Comparison of ENCODE assay signal across 8 cellular contexts in the genomic region with DNA sequence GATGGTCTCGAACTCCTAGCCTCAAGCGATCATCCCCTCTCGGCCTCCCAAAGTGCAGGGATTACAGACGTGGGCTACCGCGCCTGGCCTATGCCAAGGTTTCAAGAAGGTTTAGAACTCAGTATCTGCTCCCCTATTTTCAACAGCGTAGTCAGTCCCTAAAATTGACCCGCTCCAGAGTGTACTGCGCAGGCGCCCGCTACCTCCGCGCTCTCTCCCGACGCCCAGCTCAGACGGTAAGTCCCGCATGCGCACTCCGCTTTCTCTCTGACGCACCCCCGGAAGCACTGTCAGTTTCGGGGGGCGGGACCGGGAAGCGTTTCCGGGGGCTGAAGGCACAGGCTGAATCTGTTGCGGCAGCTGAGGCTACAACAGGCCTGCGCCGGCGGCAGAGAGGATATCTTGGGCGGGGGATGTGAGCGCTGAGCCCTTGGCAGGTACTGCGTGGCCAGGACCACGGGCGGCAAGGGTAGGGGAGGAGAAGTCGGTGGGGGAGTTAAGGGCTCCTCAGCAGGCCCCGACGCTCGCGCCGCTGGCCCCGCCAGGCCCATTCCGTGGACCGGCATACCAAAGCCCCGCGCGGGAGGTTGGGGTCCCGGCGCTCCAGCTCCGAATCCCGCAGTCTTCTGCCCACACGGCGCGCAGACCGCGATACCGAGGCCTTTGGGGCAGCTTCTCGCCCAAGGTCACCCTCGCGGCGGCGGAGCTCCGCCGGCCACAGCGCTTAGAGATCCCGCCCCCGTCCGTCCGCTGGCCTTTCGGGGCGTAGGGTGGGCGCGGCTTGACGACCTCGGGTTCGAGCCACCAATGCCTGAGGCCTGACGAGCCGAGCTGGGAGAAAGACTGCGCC. TPM values are rescaled to one million over a fixed set of nuclear protein-coding genes. Genes with fewer than 3 reads are reported as not detected.
DNase-seq lines count a peak whose midpoint lies in the region; ATAC-seq and TF ChIP-seq lines count a peak whose summit lies in the region.

ZBTB43 (plus strand) TSS at position 345 of the 850 bp plus-strand sequence. CDS start 27,470 bp downstream, outside the sequence.

- TF ChIP-seq POLR2A in Raji (IDR thresholded peaks at IDR 0.05; ENCODE audit: insufficient read depth, low read depth, low read length): peak; percentile 80

- POLR2A ChIA-PET in naive thymus-derived CD8-positive, alpha-beta T cell (lab: Charles Lee): interaction anchor here (0.6 to 1.6 kb wide), 6 partner anchors 12 to 100 kb away, joined by 3 to 7 read pairs (median 3); no protein-coding TSS in a partner anchor

- intact Hi-C loops in activated T-helper 2 cell treated with anti-CD3 and anti-CD28 coated beads, Interferon-gamma antibody, Interleukin-2, Interleukin-4, amounts not matched to agents 10 μg/mL and 5 μg/mL and 100 μg/mL, durations not matched to agents 14 hours and 24 hours and 36 hours (cut with micrococcal nuclease): loop anchor here (2.0 kb wide), 3 partner anchors 26 to 82 kb away; partner anchors contain the start of gene ZBTB34

- peak within 1 kb of the TSS; percentile 90 for H3K4me3 ChIP-seq in fibroblast of mammary gland (ENCODE audit: control insufficient read depth, low read depth, low read length)

- no peak for TF ChIP-seq CTCF in fibroblast of mammary gland (conservative IDR thresholded peaks at IDR 0.05; ENCODE audit: control insufficient read depth, insufficient read depth, low read depth, low read length)

- peak within 1 kb of the TSS; percentile 90 for H3K4me3 Mint-ChIP-seq in activated T-helper 2 cell treated with anti-CD3 and anti-CD28 coated beads, Interferon-gamma antibody, Interleukin-2, Interleukin-4, amounts not matched to agents 10 μg/mL and 5 μg/mL and 100 μg/mL, durations not matched to agents 14 hours and 24 hours and 36 hours (ENCODE audit: low read depth)
- H3K4me3 Mint-ChIP-seq in naive thymus-derived CD8-positive, alpha-beta T cell: peak within 1 kb of the TSS; percentile 91 to 99 (median 95)
- H3K4me3 Mint-ChIP-seq in stimulated activated naive B cell treated with anti-CD40 and anti-IgM and Interleukin-4, amounts not matched to agents 10 μg/mL and 1 μg/mL and 100 μg/mL, for 72 hours: peak within 1 kb of the TSS; percentile 86 to 89

- peak within 1 kb of the TSS; percentile 94 for H3K27ac Mint-ChIP-seq in activated T-helper 2 cell treated with anti-CD3 and anti-CD28 coated beads, Interferon-gamma antibody, Interleukin-2, Interleukin-4, amounts not matched to agents 10 μg/mL and 5 μg/mL and 100 μg/mL, durations not matched to agents 14 hours and 24 hours and 36 hours
- H3K27ac Mint-ChIP-seq in naive thymus-derived CD8-positive, alpha-beta T cell: peak within 1 kb of the TSS; percentile 95 to 99 (median 96)
- H3K27ac Mint-ChIP-seq in stimulated activated naive B cell treated with anti-CD40 and anti-IgM and Interleukin-4, amounts not matched to agents 10 μg/mL and 1 μg/mL and 100 μg/mL, for 72 hours: peak within 1 kb of the TSS; percentile 95

- H3K4me1 Mint-ChIP-seq in activated T-helper 2 cell treated with anti-CD3 and anti-CD28 coated beads, Interferon-gamma antibody, Interleukin-2, Interleukin-4, amounts not matched to agents 10 μg/mL and 5 μg/mL and 100 μg/mL, durations not matched to agents 14 hours and 24 hours and 36 hours (ENCODE audit: low read depth): peaks cover 28% of the 10 kb centered on the region
- peaks cover 20 to 48% (median 46%) of the 10 kb centered on the region in 4 donors for H3K4me1 Mint-ChIP-seq in naive thymus-derived CD8-positive, alpha-beta T cell
- H3K4me1 Mint-ChIP-seq in stimulated activated naive B cell treated with anti-CD40 and anti-IgM and Interleukin-4, amounts not matched to agents 10 μg/mL and 1 μg/mL and 100 μg/mL, for 72 hours: peaks cover 12 to 32% of the 10 kb centered on the region in 2 donors

- DNase-seq in EH (ENCODE audit: low read depth): peak; percentile 97
- peak; percentile 93 for DNase-seq in H4 (ENCODE audit: low spot score)
- DNase-seq in M059J (ENCODE audit: low read depth): peak; percentile 97
- DNase-seq in activated T-helper 2 cell treated with anti-CD3 and anti-CD28 coated beads, Interferon-gamma antibody, Interleukin-2, Interleukin-4, amounts not matched to agents 10 μg/mL and 5 μg/mL and 100 μg/mL, durations not matched to agents 14 hours and 24 hours and 36 hours (ENCODE audit: low spot score): peak; percentile 98
- DNase-seq in fibroblast of mammary gland (ENCODE audit: low read depth): peak; percentile 93
- peak; percentile 95 to 99 (median 98) for DNase-seq in naive thymus-derived CD8-positive, alpha-beta T cell
- peak; percentile 97 for DNase-seq in stimulated activated naive B cell treated with anti-CD40 and anti-IgM and Interleukin-4, amounts not matched to agents 10 μg/mL and 1 μg/mL and 100 μg/mL, for 72 hours

- H3K36me3 Mint-ChIP-seq in activated T-helper 2 cell treated with anti-CD3 and anti-CD28 coated beads, Interferon-gamma antibody, Interleukin-2, Interleukin-4, amounts not matched to agents 10 μg/mL and 5 μg/mL and 100 μg/mL, durations not matched to agents 14 hours and 24 hours and 36 hours (ENCODE audit: low read depth): peaks cover 20% of the 10 kb centered on the region
- peaks cover 0 to 19% (median 5%) of the 10 kb centered on the region in 3 donors for H3K36me3 Mint-ChIP-seq in naive thymus-derived CD8-positive, alpha-beta T cell
- H3K36me3 Mint-ChIP-seq in stimulated activated naive B cell treated with anti-CD40 and anti-IgM and Interleukin-4, amounts not matched to agents 10 μg/mL and 1 μg/mL and 100 μg/mL, for 72 hours: peaks cover 0 to 13% of the 10 kb centered on the region in 2 donors

- ATAC-seq in naive thymus-derived CD8-positive, alpha-beta T cell: peak; percentile 93 to 94
- ATAC-seq in stimulated activated naive B cell treated with anti-CD40 and anti-IgM and Interleukin-4, amounts not matched to agents 10 μg/mL and 1 μg/mL and 100 μg/mL, for 72 hours (replicated peaks): peak; percentile 85 to 93

- H3K9me3 Mint-ChIP-seq in activated T-helper 2 cell treated with anti-CD3 and anti-CD28 coated beads, Interferon-gamma antibody, Interleukin-2, Interleukin-4, amounts not matched to agents 10 μg/mL and 5 μg/mL and 100 μg/mL, durations not matched to agents 14 hours and 24 hours and 36 hours: peaks cover 5% of the 10 kb centered on the region
- peaks cover 0 to 11% (median 0%) of the 10 kb centered on the region in 9 donors for H3K9me3 Mint-ChIP-seq in naive thymus-derived CD8-positive, alpha-beta T cell
- peaks cover 0 to 4% of the 10 kb centered on the region in 2 donors for H3K9me3 Mint-ChIP-seq in stimulated activated naive B cell treated with anti-CD40 and anti-IgM and Interleukin-4, amounts not matched to agents 10 μg/mL and 1 μg/mL and 100 μg/mL, for 72 hours

- H3K27me3 Mint-ChIP-seq in activated T-helper 2 cell treated with anti-CD3 and anti-CD28 coated beads, Interferon-gamma antibody, Interleukin-2, Interleukin-4, amounts not matched to agents 10 μg/mL and 5 μg/mL and 100 μg/mL, durations not matched to agents 14 hours and 24 hours and 36 hours (ENCODE audit: low read depth): no peaks in the 10 kb centered on the region
- peaks cover 0 to 2% (median 0%) of the 10 kb centered on the region in 5 donors for H3K27me3 Mint-ChIP-seq in naive thymus-derived CD8-positive, alpha-beta T cell
- no peaks in the 10 kb centered on the region for H3K27me3 Mint-ChIP-seq in stimulated activated naive B cell treated with anti-CD40 and anti-IgM and Interleukin-4, amounts not matched to agents 10 μg/mL and 1 μg/mL and 100 μg/mL, for 72 hours

RNA-seq across cellular contexts. Expression of gene ZBTB43, which starts in this region (rescaled TPM):
- total RNA-seq in H4 (2014; rRNA removed; shearing (Covaris generic)): 4.7 and 5.1 TPM in 2 replicates
- total RNA-seq in M059J (2014; rRNA removed; shearing (Covaris generic)): 6.4 and 9.3 TPM in 2 replicates
- 16.4 and 22.3 TPM in 2 replicates for total RNA-seq in activated T-helper 2 cell treated with anti-CD3 and anti-CD28 coated beads, Interferon-gamma antibody, Interleukin-2, Interleukin-4, amounts not matched to agents 10 μg/mL and 5 μg/mL and 100 μg/mL, durations not matched to agents 14 hours and 24 hours and 36 hours
- total RNA-seq in naive thymus-derived CD8-positive, alpha-beta T cell: 10 to 100 TPM; 22.5 to 29.3 TPM
- 10 to 100 TPM in 1 of 3 donors, 1 to 10 TPM in 2; 6.9 to 14.9 (median 9.1) TPM for polyA plus RNA-seq in naive thymus-derived CD8-positive, alpha-beta T cell

Comparison
In these comparisons a context has a peak if more than half of its experiments do, and no peak if none do; other contexts are left out.
1. Peak in every context shown above with its lines: DNase-seq, ATAC-seq and H3K4me3 ChIP-seq.